ENCODE assay signal across 1 cellular context in the genomic region with DNA sequence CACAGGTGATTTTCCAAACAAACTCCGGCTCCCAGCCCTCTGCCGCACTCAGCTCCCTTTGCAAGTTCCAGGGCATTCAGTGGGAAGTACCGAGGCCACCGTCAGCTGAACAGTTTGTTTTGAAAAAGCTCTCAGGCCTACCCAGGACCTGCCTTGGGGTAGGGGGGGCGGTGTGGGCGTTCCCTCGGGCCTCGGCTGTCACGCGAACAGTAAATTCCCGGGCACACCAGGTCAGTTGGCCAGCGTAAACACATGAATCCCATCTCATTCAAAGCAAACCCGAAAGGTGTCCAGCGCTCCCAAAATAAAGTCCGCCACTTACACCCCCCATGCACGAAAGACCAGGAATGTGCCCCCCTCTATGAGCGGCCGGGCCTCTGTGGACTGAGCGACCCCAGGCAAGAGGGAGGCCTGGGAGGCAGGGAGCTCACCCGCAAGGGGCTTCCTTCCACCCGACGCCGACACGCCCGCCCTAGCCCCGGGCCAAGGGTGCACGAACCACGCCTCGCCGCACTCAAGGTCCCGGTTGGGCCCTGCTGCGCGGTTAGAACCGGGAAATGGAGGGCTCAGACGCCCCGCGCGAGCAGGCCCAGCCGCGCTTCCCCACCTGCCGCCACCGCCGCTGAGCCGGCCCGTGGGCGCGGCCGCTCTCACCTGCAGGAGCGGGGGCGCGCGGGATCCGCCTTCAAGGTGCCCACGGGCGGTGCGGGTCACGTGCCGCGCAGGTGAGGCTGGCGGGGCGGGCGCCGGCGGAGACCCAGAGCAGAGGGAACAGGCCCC.
TF ChIP-seq lines count a peak whose summit lies in the region.

A gene with protein sequence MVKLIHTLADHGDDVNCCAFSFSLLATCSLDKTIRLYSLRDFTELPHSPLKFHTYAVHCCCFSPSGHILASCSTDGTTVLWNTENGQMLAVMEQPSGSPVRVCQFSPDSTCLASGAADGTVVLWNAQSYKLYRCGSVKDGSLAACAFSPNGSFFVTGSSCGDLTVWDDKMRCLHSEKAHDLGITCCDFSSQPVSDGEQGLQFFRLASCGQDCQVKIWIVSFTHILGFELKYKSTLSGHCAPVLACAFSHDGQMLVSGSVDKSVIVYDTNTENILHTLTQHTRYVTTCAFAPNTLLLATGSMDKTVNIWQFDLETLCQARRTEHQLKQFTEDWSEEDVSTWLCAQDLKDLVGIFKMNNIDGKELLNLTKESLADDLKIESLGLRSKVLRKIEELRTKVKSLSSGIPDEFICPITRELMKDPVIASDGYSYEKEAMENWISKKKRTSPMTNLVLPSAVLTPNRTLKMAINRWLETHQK (minus strand): TSS at position 775 of the 780 bp plus-strand sequence. CDS start 3,634 bp downstream, outside the sequence.

TF ChIP-seq in K562, 482 proteins besides CTCF, POLR2A, EP300 and RAD21 (continued from another document and continues in another):
- TF ChIP-seq HMG20A (CRISPR knock-in tag; conservative IDR thresholded peaks at IDR 0.05), result no peak
- TF ChIP-seq HEY1 (CRISPR knock-in tag; IDR thresholded peaks at IDR 0.05; ENCODE audit: borderline replicate concordance), result no peak
- 0 out of 4 replicates have a peak, but pooled peaks of 1 of the 2 experiments have one; percentile 22 for TF ChIP-seq FOXA3 (CRISPR knock-in tag; conservative IDR thresholded peaks at IDR 0.05 in 1 of 2, IDR thresholded peaks at IDR 0.05 in 1 of 2)
- TF ChIP-seq, protein P1, sequence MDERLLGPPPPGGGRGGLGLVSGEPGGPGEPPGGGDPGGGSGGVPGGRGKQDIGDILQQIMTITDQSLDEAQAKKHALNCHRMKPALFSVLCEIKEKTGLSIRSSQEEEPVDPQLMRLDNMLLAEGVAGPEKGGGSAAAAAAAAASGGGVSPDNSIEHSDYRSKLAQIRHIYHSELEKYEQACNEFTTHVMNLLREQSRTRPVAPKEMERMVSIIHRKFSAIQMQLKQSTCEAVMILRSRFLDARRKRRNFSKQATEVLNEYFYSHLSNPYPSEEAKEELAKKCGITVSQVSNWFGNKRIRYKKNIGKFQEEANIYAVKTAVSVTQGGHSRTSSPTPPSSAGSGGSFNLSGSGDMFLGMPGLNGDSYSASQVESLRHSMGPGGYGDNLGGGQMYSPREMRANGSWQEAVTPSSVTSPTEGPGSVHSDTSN (CRISPR knock-in tag; IDR thresholded peaks at IDR 0.05; ENCODE audit: low read depth), result no peak
- TF ChIP-seq, protein P1 (tag; conservative IDR thresholded peaks at IDR 0.05; ENCODE audit: low read depth), result peak; percentile 53
- no peak for TF ChIP-seq ZNF668 (CRISPR knock-in tag; IDR thresholded peaks at IDR 0.05)
- TF ChIP-seq L3MBTL2 (IDR thresholded peaks at IDR 0.05), result peak; percentile 89
- peak; percentile 56 for TF ChIP-seq FUS (optimal IDR thresholded peaks at IDR 0.05; ENCODE audit: low read depth, low read length)
- TF ChIP-seq, protein P2, sequence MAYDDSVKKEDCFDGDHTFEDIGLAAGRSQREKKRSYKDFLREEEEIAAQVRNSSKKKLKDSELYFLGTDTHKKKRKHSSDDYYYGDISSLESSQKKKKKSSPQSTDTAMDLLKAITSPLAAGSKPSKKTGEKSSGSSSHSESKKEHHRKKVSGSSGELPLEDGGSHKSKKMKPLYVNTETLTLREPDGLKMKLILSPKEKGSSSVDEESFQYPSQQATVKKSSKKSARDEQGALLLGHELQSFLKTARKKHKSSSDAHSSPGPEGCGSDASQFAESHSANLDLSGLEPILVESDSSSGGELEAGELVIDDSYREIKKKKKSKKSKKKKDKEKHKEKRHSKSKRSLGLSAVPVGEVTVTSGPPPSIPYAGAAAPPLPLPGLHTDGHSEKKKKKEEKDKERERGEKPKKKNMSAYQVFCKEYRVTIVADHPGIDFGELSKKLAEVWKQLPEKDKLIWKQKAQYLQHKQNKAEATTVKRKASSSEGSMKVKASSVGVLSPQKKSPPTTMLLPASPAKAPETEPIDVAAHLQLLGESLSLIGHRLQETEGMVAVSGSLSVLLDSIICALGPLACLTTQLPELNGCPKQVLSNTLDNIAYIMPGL (CRISPR knock-in tag; IDR thresholded peaks at IDR 0.05), result peak; percentile 14; the same call in 1 of the 2 replicates
- 0 out of 2 replicates have a peak, but pooled peaks have one; percentile 55 for TF ChIP-seq E2F3 (CRISPR knock-in tag; IDR thresholded peaks at IDR 0.05)
- no peak for TF ChIP-seq PRPF4 (IDR thresholded peaks at IDR 0.05; ENCODE audit: insufficient read depth, low read depth, low read length, poor library complexity, severe bottlenecking)
- TF ChIP-seq, protein P3, sequence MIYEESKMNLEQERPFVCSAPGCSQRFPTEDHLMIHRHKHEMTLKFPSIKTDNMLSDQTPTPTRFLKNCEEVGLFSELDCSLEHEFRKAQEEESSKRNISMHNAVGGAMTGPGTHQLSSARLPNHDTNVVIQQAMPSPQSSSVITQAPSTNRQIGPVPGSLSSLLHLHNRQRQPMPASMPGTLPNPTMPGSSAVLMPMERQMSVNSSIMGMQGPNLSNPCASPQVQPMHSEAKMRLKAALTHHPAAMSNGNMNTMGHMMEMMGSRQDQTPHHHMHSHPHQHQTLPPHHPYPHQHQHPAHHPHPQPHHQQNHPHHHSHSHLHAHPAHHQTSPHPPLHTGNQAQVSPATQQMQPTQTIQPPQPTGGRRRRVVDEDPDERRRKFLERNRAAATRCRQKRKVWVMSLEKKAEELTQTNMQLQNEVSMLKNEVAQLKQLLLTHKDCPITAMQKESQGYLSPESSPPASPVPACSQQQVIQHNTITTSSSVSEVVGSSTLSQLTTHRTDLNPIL (CRISPR knock-in tag; IDR thresholded peaks at IDR 0.05), result no peak
- no peak for TF ChIP-seq HNRNPUL1 (IDR thresholded peaks at IDR 0.05; ENCODE audit: low read length)
- TF ChIP-seq NR4A1 (CRISPR knock-in tag; IDR thresholded peaks at IDR 0.05), result no peak
- TF ChIP-seq NR4A1 (tag; IDR thresholded peaks at IDR 0.05), result no peak
- no peak for TF ChIP-seq ZNF143 (CRISPR knock-in tag; IDR thresholded peaks at IDR 0.05)
- TF ChIP-seq, protein P4, sequence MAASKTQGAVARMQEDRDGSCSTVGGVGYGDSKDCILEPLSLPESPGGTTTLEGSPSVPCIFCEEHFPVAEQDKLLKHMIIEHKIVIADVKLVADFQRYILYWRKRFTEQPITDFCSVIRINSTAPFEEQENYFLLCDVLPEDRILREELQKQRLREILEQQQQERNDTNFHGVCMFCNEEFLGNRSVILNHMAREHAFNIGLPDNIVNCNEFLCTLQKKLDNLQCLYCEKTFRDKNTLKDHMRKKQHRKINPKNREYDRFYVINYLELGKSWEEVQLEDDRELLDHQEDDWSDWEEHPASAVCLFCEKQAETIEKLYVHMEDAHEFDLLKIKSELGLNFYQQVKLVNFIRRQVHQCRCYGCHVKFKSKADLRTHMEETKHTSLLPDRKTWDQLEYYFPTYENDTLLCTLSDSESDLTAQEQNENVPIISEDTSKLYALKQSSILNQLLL (CRISPR knock-in tag; IDR thresholded peaks at IDR 0.05; ENCODE audit: borderline replicate concordance), result no peak
- TF ChIP-seq EHMT2 (IDR thresholded peaks at IDR 0.05), result no peak
- TF ChIP-seq, protein P5, sequence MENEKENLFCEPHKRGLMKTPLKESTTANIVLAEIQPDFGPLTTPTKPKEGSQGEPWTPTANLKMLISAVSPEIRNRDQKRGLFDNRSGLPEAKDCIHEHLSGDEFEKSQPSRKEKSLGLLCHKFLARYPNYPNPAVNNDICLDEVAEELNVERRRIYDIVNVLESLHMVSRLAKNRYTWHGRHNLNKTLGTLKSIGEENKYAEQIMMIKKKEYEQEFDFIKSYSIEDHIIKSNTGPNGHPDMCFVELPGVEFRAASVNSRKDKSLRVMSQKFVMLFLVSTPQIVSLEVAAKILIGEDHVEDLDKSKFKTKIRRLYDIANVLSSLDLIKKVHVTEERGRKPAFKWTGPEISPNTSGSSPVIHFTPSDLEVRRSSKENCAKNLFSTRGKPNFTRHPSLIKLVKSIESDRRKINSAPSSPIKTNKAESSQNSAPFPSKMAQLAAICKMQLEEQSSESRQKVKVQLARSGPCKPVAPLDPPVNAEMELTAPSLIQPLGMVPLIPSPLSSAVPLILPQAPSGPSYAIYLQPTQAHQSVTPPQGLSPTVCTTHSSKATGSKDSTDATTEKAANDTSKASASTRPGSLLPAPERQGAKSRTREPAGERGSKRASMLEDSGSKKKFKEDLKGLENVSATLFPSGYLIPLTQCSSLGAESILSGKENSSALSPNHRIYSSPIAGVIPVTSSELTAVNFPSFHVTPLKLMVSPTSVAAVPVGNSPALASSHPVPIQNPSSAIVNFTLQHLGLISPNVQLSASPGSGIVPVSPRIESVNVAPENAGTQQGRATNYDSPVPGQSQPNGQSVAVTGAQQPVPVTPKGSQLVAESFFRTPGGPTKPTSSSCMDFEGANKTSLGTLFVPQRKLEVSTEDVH (IDR thresholded peaks at IDR 0.05; ENCODE audit: low read depth, partially characterized antibody), result no peak
- TF ChIP-seq, protein P6, sequence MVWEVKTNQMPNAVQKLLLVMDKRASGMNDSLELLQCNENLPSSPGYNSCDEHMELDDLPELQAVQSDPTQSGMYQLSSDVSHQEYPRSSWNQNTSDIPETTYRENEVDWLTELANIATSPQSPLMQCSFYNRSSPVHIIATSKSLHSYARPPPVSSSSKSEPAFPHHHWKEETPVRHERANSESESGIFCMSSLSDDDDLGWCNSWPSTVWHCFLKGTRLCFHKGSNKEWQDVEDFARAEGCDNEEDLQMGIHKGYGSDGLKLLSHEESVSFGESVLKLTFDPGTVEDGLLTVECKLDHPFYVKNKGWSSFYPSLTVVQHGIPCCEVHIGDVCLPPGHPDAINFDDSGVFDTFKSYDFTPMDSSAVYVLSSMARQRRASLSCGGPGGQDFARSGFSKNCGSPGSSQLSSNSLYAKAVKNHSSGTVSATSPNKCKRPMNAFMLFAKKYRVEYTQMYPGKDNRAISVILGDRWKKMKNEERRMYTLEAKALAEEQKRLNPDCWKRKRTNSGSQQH (CRISPR knock-in tag; IDR thresholded peaks at IDR 0.05), result 0 out of 2 replicates have a peak, but pooled peaks have one; percentile 9
- no peak for TF ChIP-seq ZNF830 (CRISPR knock-in tag; IDR thresholded peaks at IDR 0.05)
- TF ChIP-seq MECOM (CRISPR knock-in tag; IDR thresholded peaks at IDR 0.05), result no peak
- no peak for TF ChIP-seq ZNF444 (CRISPR knock-in tag; IDR thresholded peaks at IDR 0.05)
- TF ChIP-seq ZKSCAN3 (CRISPR knock-in tag; IDR thresholded peaks at IDR 0.05), result no peak
- no peak for TF ChIP-seq JUNB (CRISPR knock-in tag; conservative IDR thresholded peaks at IDR 0.05)
- TF ChIP-seq, protein P7, sequence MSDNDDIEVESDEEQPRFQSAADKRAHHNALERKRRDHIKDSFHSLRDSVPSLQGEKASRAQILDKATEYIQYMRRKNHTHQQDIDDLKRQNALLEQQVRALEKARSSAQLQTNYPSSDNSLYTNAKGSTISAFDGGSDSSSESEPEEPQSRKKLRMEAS (CRISPR knock-in tag; IDR thresholded peaks at IDR 0.05), result no peak
- no peak for TF ChIP-seq ZC3H11A (IDR thresholded peaks at IDR 0.05; ENCODE audit: low read depth, low read length)
- no peak for TF ChIP-seq ZNF121 (CRISPR knock-in tag; conservative IDR thresholded peaks at IDR 0.05)
- TF ChIP-seq HOXB6 (CRISPR knock-in tag; IDR thresholded peaks at IDR 0.05; ENCODE audit: borderline replicate concordance), result no peak
- TF ChIP-seq, protein P8, sequence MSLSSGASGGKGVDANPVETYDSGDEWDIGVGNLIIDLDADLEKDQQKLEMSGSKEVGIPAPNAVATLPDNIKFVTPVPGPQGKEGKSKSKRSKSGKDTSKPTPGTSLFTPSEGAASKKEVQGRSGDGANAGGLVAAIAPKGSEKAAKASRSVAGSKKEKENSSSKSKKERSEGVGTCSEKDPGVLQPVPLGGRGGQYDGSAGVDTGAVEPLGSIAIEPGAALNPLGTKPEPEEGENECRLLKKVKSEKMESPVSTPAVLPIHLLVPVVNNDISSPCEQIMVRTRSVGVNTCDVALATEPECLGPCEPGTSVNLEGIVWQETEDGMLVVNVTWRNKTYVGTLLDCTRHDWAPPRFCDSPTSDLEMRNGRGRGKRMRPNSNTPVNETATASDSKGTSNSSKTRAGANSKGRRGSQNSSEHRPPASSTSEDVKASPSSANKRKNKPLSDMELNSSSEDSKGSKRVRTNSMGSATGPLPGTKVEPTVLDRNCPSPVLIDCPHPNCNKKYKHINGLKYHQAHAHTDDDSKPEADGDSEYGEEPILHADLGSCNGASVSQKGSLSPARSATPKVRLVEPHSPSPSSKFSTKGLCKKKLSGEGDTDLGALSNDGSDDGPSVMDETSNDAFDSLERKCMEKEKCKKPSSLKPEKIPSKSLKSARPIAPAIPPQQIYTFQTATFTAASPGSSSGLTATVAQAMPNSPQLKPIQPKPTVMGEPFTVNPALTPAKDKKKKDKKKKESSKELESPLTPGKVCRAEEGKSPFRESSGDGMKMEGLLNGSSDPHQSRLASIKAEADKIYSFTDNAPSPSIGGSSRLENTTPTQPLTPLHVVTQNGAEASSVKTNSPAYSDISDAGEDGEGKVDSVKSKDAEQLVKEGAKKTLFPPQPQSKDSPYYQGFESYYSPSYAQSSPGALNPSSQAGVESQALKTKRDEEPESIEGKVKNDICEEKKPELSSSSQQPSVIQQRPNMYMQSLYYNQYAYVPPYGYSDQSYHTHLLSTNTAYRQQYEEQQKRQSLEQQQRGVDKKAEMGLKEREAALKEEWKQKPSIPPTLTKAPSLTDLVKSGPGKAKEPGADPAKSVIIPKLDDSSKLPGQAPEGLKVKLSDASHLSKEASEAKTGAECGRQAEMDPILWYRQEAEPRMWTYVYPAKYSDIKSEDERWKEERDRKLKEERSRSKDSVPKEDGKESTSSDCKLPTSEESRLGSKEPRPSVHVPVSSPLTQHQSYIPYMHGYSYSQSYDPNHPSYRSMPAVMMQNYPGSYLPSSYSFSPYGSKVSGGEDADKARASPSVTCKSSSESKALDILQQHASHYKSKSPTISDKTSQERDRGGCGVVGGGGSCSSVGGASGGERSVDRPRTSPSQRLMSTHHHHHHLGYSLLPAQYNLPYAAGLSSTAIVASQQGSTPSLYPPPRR (CRISPR knock-in tag; IDR thresholded peaks at IDR 0.05; ENCODE audit: borderline replicate concordance), result no peak
- peak; percentile 48; the same call in 1 of the 2 replicates for TF ChIP-seq ZEB2 (IDR thresholded peaks at IDR 0.05)
- no peak for TF ChIP-seq ZNF384 (IDR thresholded peaks at IDR 0.05; ENCODE audit: low read depth, low read length)
- TF ChIP-seq, protein P9, sequence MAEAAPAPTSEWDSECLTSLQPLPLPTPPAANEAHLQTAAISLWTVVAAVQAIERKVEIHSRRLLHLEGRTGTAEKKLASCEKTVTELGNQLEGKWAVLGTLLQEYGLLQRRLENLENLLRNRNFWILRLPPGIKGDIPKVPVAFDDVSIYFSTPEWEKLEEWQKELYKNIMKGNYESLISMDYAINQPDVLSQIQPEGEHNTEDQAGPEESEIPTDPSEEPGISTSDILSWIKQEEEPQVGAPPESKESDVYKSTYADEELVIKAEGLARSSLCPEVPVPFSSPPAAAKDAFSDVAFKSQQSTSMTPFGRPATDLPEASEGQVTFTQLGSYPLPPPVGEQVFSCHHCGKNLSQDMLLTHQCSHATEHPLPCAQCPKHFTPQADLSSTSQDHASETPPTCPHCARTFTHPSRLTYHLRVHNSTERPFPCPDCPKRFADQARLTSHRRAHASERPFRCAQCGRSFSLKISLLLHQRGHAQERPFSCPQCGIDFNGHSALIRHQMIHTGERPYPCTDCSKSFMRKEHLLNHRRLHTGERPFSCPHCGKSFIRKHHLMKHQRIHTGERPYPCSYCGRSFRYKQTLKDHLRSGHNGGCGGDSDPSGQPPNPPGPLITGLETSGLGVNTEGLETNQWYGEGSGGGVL (CRISPR knock-in tag; IDR thresholded peaks at IDR 0.05), result no peak
- no peak for TF ChIP-seq MYNN (IDR thresholded peaks at IDR 0.05)
- no peak for TF ChIP-seq MYNN (CRISPR knock-in tag; IDR thresholded peaks at IDR 0.05)
- TF ChIP-seq ZFP30 (CRISPR knock-in tag; IDR thresholded peaks at IDR 0.05; ENCODE audit: borderline replicate concordance), result no peak
